2 cellular contexts compared by ENCODE assay signal in genomic region chr3:58025824-58026579, GRCh38.
TF ChIP-seq lines count a peak whose summit lies in the region.

No MANE protein-coding gene starts in this region.

TF ChIP-seq in GM23338, 12 proteins besides CTCF, POLR2A, EP300 and RAD21:
- TF ChIP-seq EZH2phosphoT487 (IDR thresholded peaks at IDR 0.05; ENCODE audit: unreplicated experiment) (no peak), ETS1 (IDR thresholded peaks at IDR 0.05) (no peak), EZH2 (IDR thresholded peaks at IDR 0.05; ENCODE audit: low read depth, unreplicated experiment) (no peak), CREB1 (CRISPR knock-in tag; IDR thresholded peaks at IDR 0.05; ENCODE audit: low read depth) (no peak), STAT1 (IDR thresholded peaks at IDR 0.05; ENCODE audit: unreplicated experiment) (no peak), ZNF114 (CRISPR knock-in tag; IDR thresholded peaks at IDR 0.05) (no peak), ZNF462 (CRISPR knock-in tag; IDR thresholded peaks at IDR 0.05) (no peak)

TF ChIP-seq in H1, 55 proteins besides CTCF, POLR2A, EP300 and RAD21:
- TF ChIP-seq SAP30 (IDR thresholded peaks at IDR 0.05; ENCODE audit: insufficient read depth, insufficient replicate concordance, low read length) (no peak), SP2 (IDR thresholded peaks at IDR 0.05; ENCODE audit: low read length) (no peak), NRF1 (IDR thresholded peaks at IDR 0.05; ENCODE audit: low read depth, low read length) (no peak), SUZ12 (IDR thresholded peaks at IDR 0.05; ENCODE audit: low read length) (no peak), EZH2 (IDR thresholded peaks at IDR 0.05; ENCODE audit: low read depth, low read length, severe bottlenecking) (no peak), CBX8 (IDR thresholded peaks at IDR 0.05; ENCODE audit: borderline replicate concordance, low read depth, low read length) (no peak), PHF8 (conservative IDR thresholded peaks at IDR 0.05; ENCODE audit: low read depth, low read length) (no peak), BCL11A (IDR thresholded peaks at IDR 0.05; ENCODE audit: low read depth in 2 of 2, low read length in 2 of 2) (no peak)
